In genomic region chr1:86965012-86965826, GRCh38 we compare ENCODE assay signal across 9 cellular contexts. TPM values are rescaled to one million over a fixed set of nuclear protein-coding genes. Genes with fewer than 3 reads are reported as not detected.
DNase-seq lines count a peak whose midpoint lies in the region; ATAC-seq, FAIRE-seq and TF ChIP-seq lines count a peak whose summit lies in the region.
"Had no signal": no experiment of that assay in that cellular context is flagged by ENCODE, and none has a peak within 500 bp of the region (broad histone marks: within the 10 kb centered on the region; RNA-seq: fewer than 3 reads in every experiment).

No MANE protein-coding gene starts in this region.

- no peak overlapping the region for H3K14ac ChIP-seq in H1 (ENCODE audit: insufficient read length)

- no peaks in the 10 kb centered on the region for H3K79me1 ChIP-seq in H1 (ENCODE audit: low read depth, low read length)

- H2AFZ ChIP-seq in OCI-LY1 (ENCODE audit: low read length) (no peak overlapping the region), H1 (ENCODE audit: low read length) (no peak overlapping the region)

- intact Hi-C loops in naive thymus-derived CD4-positive, alpha-beta T cell (cut with micrococcal nuclease), result loop anchor here (1.0 to 10.0 kb wide), 7 partner anchors 50 to 584 kb away; partner anchors contain the start of genes HS2ST1 (in 1 of the 2) and SELENOF (in 1 of the 2)

- H3K9me3 ChIP-seq in OCI-LY1 (ENCODE audit: low read length), result 0 out of 2 replicates have a peak, but pooled peaks cover 3% of the 10 kb centered on the region
- H3K9me3 ChIP-seq in H1 (ENCODE audit: insufficient read depth in 2 of 2, low read depth in 1 of 2, low read length in 1 of 2), result peaks cover 0 to 12% of the 10 kb centered on the region in 2 experiments; a peak in 2 of 4 replicates
- no peaks in the 10 kb centered on the region for H3K9me3 ChIP-seq in naive thymus-derived CD4-positive, alpha-beta T cell (ENCODE audit: control insufficient read depth in 2 of 3, low read length in 3 of 3)

- H3K27me3 Mint-ChIP-seq in naive thymus-derived CD4-positive, alpha-beta T cell, result no peaks in the 10 kb centered on the region

- H3K4me2 ChIP-seq in OCI-LY1 (ENCODE audit: low read length) (no peak overlapping the region), H1 (ENCODE audit: insufficient read depth in 1 of 2, low read depth in 2 of 2, low read length in 2 of 2) (no peak overlapping the region)

- TF ChIP-seq RAD21 in H1 (IDR thresholded peaks at IDR 0.05 in 1 of 2, conservative IDR thresholded peaks at IDR 0.05 in 1 of 2; ENCODE audit: low read depth in 2 of 2, low read length in 2 of 2), result peak; percentile 85 to 89

- H4K20me1 ChIP-seq in OCI-LY1 (ENCODE audit: insufficient read depth, low read length) (no peaks in the 10 kb centered on the region), H1 (replicated peaks in 1 of 2; ENCODE audit: control insufficient read depth in 1 of 2, insufficient read depth in 2 of 2, low read length in 2 of 2) (peaks cover 0 to 3% of the 10 kb centered on the region in 2 experiments)

- CTCF ChIA-PET in H1 (lab: Charles Lee; ENCODE audit: partially characterized antibody), result interaction anchor here (0.7 to 3.2 kb wide), 34 partner anchors 9 to 394 kb away, joined by 3 to 17 read pairs (median 4); partner anchors contain the start of genes HS2ST1 and SELENOF
- CTCF ChIA-PET in naive thymus-derived CD4-positive, alpha-beta T cell (lab: Charles Lee), result interaction anchor here (0.7 to 1.2 kb wide), 3 partner anchors 51 to 132 kb away, joined by 3 to 6 read pairs (median 3); partner anchors contain the start of genes HS2ST1 and SELENOF

- peaks cover 0 to 5% (median 0%) of the 10 kb centered on the region in 7 donors for H3K4me1 Mint-ChIP-seq in naive thymus-derived CD4-positive, alpha-beta T cell

- peak; percentile 48 for ATAC-seq in naive thymus-derived CD4-positive, alpha-beta T cell
- no peak for ATAC-seq in GM18858 (IDR thresholded peaks at IDR 0.05; ENCODE audit: unreplicated experiment)

- no peak overlapping the region for H4K8ac ChIP-seq in H1 (ENCODE audit: extremely low read depth, insufficient read depth, low read length)

- peaks cover 0 to 3% (median 0%) of the 10 kb centered on the region in 5 donors for H3K36me3 Mint-ChIP-seq in naive thymus-derived CD4-positive, alpha-beta T cell

- no peaks in the 10 kb centered on the region for H3F3A ChIP-seq in OCI-LY1 (ENCODE audit: insufficient read depth, low read length)

- H3K4me3 ChIP-seq in OCI-LY1 (ENCODE audit: low read depth, low read length, poor library complexity, severe bottlenecking) (no peak overlapping the region), H1 (ENCODE audit: extremely low read depth in 1 of 4, insufficient read depth in 2 of 4, low read depth in 3 of 4, low read length in 4 of 4) (no peak overlapping the region)
- no peak overlapping the region for H3K4me3 ChIP-seq in naive thymus-derived CD4-positive, alpha-beta T cell (ENCODE audit: low read length)

- no peak for TF ChIP-seq POLR2A in H54 (IDR thresholded peaks at IDR 0.05; ENCODE audit: low read depth, low read length)
- TF ChIP-seq POLR2A in H1 (IDR thresholded peaks at IDR 0.05; ENCODE audit: control extremely low read depth in 1 of 2, low read depth in 2 of 2, low read length in 2 of 2), result no peak

- H3K36me3 ChIP-seq in OCI-LY1 (ENCODE audit: insufficient read depth, low read length), result no peaks in the 10 kb centered on the region
- H3K36me3 ChIP-seq in H1 (ENCODE audit: control insufficient read depth in 2 of 4, insufficient read depth in 4 of 4, low read length in 3 of 4), result no peaks in the 10 kb centered on the region; a peak in 1 of 8 replicates
- H3K36me3 ChIP-seq in naive thymus-derived CD4-positive, alpha-beta T cell (ENCODE audit: control insufficient read depth in 2 of 3, insufficient read depth in 3 of 3, low read length in 3 of 3), result no peaks in the 10 kb centered on the region

- 67% methylated on average over 2 of the region's 2 CpGs; no CpG with 5 or more reads in 1 of the 2 experiments for WGBS in H1 (ENCODE audit: extremely low coverage in 1 of 2, insufficient coverage in 1 of 2, insufficient read length in 1 of 2, insufficient replicate concordance in 2 of 2, low coverage in 1 of 2, low lambda C conversion rate in 2 of 2, missing lambda C conversion rate in 1 of 2), 2 experiments

- H2BK120ac ChIP-seq in H1 (replicated peaks; ENCODE audit: low read depth, low read length), result no peak overlapping the region

- no peak overlapping the region for H2BK5ac ChIP-seq in H1 (ENCODE audit: low read depth, low read length)

- H3K27ac ChIP-seq in OCI-LY1 (ENCODE audit: low read depth, low read length, poor library complexity, severe bottlenecking) (no peak overlapping the region), H1 (ENCODE audit: low read depth, low read length) (no peak overlapping the region)
- no peak overlapping the region for H3K27ac ChIP-seq in naive thymus-derived CD4-positive, alpha-beta T cell (ENCODE audit: low read depth, low read length)

- DNase-seq in DMS 273 (lab: John Stamatoyannopoulos, UW; ENCODE audit: unreplicated experiment), result peak; percentile 49
- DNase-seq in DMS 273 treated with DMSO at 0.1 percent for 48 hours (lab: John Stamatoyannopoulos, UW), result no peak
- DNase-seq in H54 (ENCODE audit: insufficient read length, low spot score), result no peak
- DNase-seq in H1 (ENCODE audit: low read depth in 1 of 2, low spot score in 2 of 2), result no peak
- DNase-seq in naive thymus-derived CD4-positive, alpha-beta T cell, result peak in 6 of 9 donors; percentile 1 to 31 (median 15)
- DNase-seq in NCI-H2029 treated with DMSO at 0.1 percent for 48 hours (lab: John Stamatoyannopoulos, UW), result no peak

- TF ChIP-seq CTCF in OCI-LY1 (IDR thresholded peaks at IDR 0.05; ENCODE audit: low read length) (peak; percentile 85), H1 (IDR thresholded peaks at IDR 0.05; ENCODE audit: control extremely low read depth in 1 of 3, insufficient read depth in 1 of 3, low read depth in 1 of 3, low read length in 3 of 3) (peak in 2 of 3 experiments; percentile 60 to 68; a peak in 3 of 4 replicates)

- no peak overlapping the region for H4K91ac ChIP-seq in H1 (replicated peaks; ENCODE audit: insufficient read length, low read length)

- H3K27ac Mint-ChIP-seq in naive thymus-derived CD4-positive, alpha-beta T cell, result peak overlapping the region in 3 of 9 donors; percentile 56 to 69 (median 59)

- H3K9ac ChIP-seq in OCI-LY1 (ENCODE audit: low read length), result no peak overlapping the region
- H3K9ac ChIP-seq in H1 (replicated peaks in 1 of 4; ENCODE audit: extremely low read depth in 1 of 4, low read depth in 3 of 4, low read length in 3 of 4), result no peak overlapping the region

- H3K23ac ChIP-seq in H1 (ENCODE audit: insufficient read length), result no peak overlapping the region

- H3K9me2 ChIP-seq in OCI-LY1 (ENCODE audit: low read depth, low read length), result no peaks in the 10 kb centered on the region

- H3K9me3 Mint-ChIP-seq in naive thymus-derived CD4-positive, alpha-beta T cell, result peaks cover 0 to 4% (median 0%) of the 10 kb centered on the region in 11 donors

- H3K18ac ChIP-seq in H1 (ENCODE audit: extremely low read depth, low read length), result no peak overlapping the region

- H4K5ac ChIP-seq in H1 (ENCODE audit: insufficient read length, low read depth, low read length), result no peak overlapping the region

- H3K4ac ChIP-seq in H1 (replicated peaks; ENCODE audit: insufficient read length, low read depth, low read length), result no peak overlapping the region

- no peak overlapping the region for H2BK12ac ChIP-seq in H1 (ENCODE audit: low read depth, low read length)

- no peak overlapping the region for H3K56ac ChIP-seq in H1 (replicated peaks; ENCODE audit: insufficient read length, low read depth, low read length)

- no peak overlapping the region for H2BK15ac ChIP-seq in H1 (ENCODE audit: low read length)

- no peak overlapping the region for H2AK5ac ChIP-seq in H1 (ENCODE audit: low read depth, low read length)

- FAIRE-seq in H54 (lab: Jason Lieb, UNC) (peak; percentile 23), H1 (lab: Jason Lieb, UNC) (peak; percentile 74)
- FAIRE-seq: A204.1 had no signal

- H2BK20ac ChIP-seq in H1 (ENCODE audit: low read length), result no peak overlapping the region

- H3K4me3 Mint-ChIP-seq in naive thymus-derived CD4-positive, alpha-beta T cell, result peak overlapping the region in 1 of 10 donors; percentile 36

- H3K79me2 ChIP-seq in OCI-LY1 (ENCODE audit: insufficient read depth, low read length) (peaks cover 55% of the 10 kb centered on the region), H1 (ENCODE audit: control insufficient read depth in 1 of 2, insufficient read depth in 2 of 2, low read length in 2 of 2) (peaks cover 0 to 57% of the 10 kb centered on the region in 2 experiments; a peak in 2 of 4 replicates)

- H3K4me1 ChIP-seq in OCI-LY1 (ENCODE audit: insufficient read depth, low read length, severe bottlenecking) (no peaks in the 10 kb centered on the region), H1 (replicated peaks in 1 of 4; ENCODE audit: control insufficient read depth in 3 of 4, insufficient read depth in 4 of 4, low read length in 3 of 4) (no peaks in the 10 kb centered on the region)
- no peaks in the 10 kb centered on the region for H3K4me1 ChIP-seq in naive thymus-derived CD4-positive, alpha-beta T cell (ENCODE audit: control insufficient read depth in 2 of 2, insufficient read depth in 2 of 2, low read length in 2 of 2)

- no peaks in the 10 kb centered on the region for H3K23me2 ChIP-seq in H1 (ENCODE audit: low read depth, low read length)

- H3K27me3 ChIP-seq in OCI-LY1 (ENCODE audit: insufficient read depth, low read length), result no peaks in the 10 kb centered on the region
- H3K27me3 ChIP-seq in H1 (replicated peaks in 1 of 4; ENCODE audit: control insufficient read depth in 3 of 4, extremely low read depth in 1 of 4, insufficient read depth in 3 of 4, low read length in 3 of 4), result no peaks in the 10 kb centered on the region
- H3K27me3 ChIP-seq in naive thymus-derived CD4-positive, alpha-beta T cell (ENCODE audit: control insufficient read depth in 2 of 2, insufficient read depth in 2 of 2, low read length in 2 of 2), result no peaks in the 10 kb centered on the region

- no peak for TF ChIP-seq EP300 in H1 (IDR thresholded peaks at IDR 0.05; ENCODE audit: borderline replicate concordance in 1 of 2, low read depth in 2 of 2, low read length in 2 of 2)

- POLR2A ChIA-PET in H1 (lab: Charles Lee; ENCODE audit: partially characterized antibody), result interaction anchor here (0.8 to 1.5 kb wide), 5 partner anchors 10 to 85 kb away, joined by 3 to 4 read pairs (median 3); partner anchors contain the start of genes HS2ST1 and SELENOF
- POLR2A ChIA-PET in naive thymus-derived CD4-positive, alpha-beta T cell (lab: Charles Lee), result no interaction called here

RNA-seq across cellular contexts. Expression of gene HS2ST1, which starts 50.8 kb away (rescaled TPM):
- 24.0 and 28.3 TPM in 2 replicates for total RNA-seq in H1 (2021; fragmentation: NEBNext Ultra II Directional; extraction: Animal tissue kit (Norgen Biotek cat#: 25700))
- polyA plus RNA-seq in H1 (2011; rRNA removed), result 2.9 and 5.2 TPM in 2 replicates
- polyA plus RNA-seq in H1 (2011; cell fraction: cytosol; rRNA removed), result 5.8 TPM
- polyA plus RNA-seq in H1 (2011; cell fraction: nucleus; rRNA removed), result 2.8 TPM
- polyA plus RNA-seq in H1 (2012, experiment 1 of 2), result 6.1 to 16.4 TPM (median 7.5 TPM) in 4 replicates
- 1.3 TPM for polyA plus RNA-seq in H1 (2012, experiment 2 of 2)
- polyA plus RNA-seq in H1 (2013, experiment 1 of 2), result 15.0 TPM
- polyA plus RNA-seq in H1 (2013, experiment 2 of 2), result 16.0 TPM
- 10.1 and 14.6 TPM in 2 replicates for polyA minus RNA-seq in H1 (2011; rRNA and poly(A)+ RNA removed)
- 12.3 TPM for polyA minus RNA-seq in H1 (2011; cell fraction: cytosol; rRNA and poly(A)+ RNA removed)
- 21.4 TPM for polyA minus RNA-seq in H1 (2011; cell fraction: nucleus; rRNA and poly(A)+ RNA removed)
- 10 to 100 TPM; 10.1 to 18.3 (median 14.1) TPM for total RNA-seq in naive thymus-derived CD4-positive, alpha-beta T cell
- polyA plus RNA-seq in naive thymus-derived CD4-positive, alpha-beta T cell, result 10 to 100 TPM in 1 of 2 donors, 1 to 10 TPM in 1; 7.1 to 10.1 TPM

RNA-seq across cellular contexts. Expression of gene SELENOF, which starts 51.3 kb away (rescaled TPM):
- total RNA-seq in H1 (2021; fragmentation: NEBNext Ultra II Directional; extraction: Animal tissue kit (Norgen Biotek cat#: 25700)), result 151 and 163 TPM in 2 replicates
- 39.7 and 70.7 TPM in 2 replicates for polyA plus RNA-seq in H1 (2011; rRNA removed)
- 94.3 TPM for polyA plus RNA-seq in H1 (2011; cell fraction: cytosol; rRNA removed)
- 17.8 TPM for polyA plus RNA-seq in H1 (2011; cell fraction: nucleus; rRNA removed)
- 83.5 to 132 TPM (median 96.7 TPM) in 4 replicates for polyA plus RNA-seq in H1 (2012, experiment 1 of 2)
- polyA plus RNA-seq in H1 (2012, experiment 2 of 2), result 22.9 TPM
- polyA plus RNA-seq in H1 (2013, experiment 1 of 2), result 131 TPM
- polyA plus RNA-seq in H1 (2013, experiment 2 of 2), result 164 TPM
- polyA minus RNA-seq in H1 (2011; rRNA and poly(A)+ RNA removed), result 52.4 and 54.0 TPM in 2 replicates
- polyA minus RNA-seq in H1 (2011; cell fraction: cytosol; rRNA and poly(A)+ RNA removed), result 34.4 TPM
- polyA minus RNA-seq in H1 (2011; cell fraction: nucleus; rRNA and poly(A)+ RNA removed), result 44.1 TPM
- 100 to 1,000 TPM; 109 to 196 (median 133) TPM for total RNA-seq in naive thymus-derived CD4-positive, alpha-beta T cell
- polyA plus RNA-seq in naive thymus-derived CD4-positive, alpha-beta T cell, result 100 to 1,000 TPM; 233 to 361 TPM

Comparison
In these comparisons a context has a peak if more than half of its experiments do, and no peak if none do; other contexts are left out.
1. DNase-seq: peak in DMS 273 (single experiment) and naive thymus-derived CD4-positive, alpha-beta T cell (6 of 9); none in DMS 273 treated with DMSO at 0.1 percent for 48 hours (single experiment), H54 (single experiment), H1 (0 of 2) and NCI-H2029 treated with DMSO at 0.1 percent for 48 hours (single experiment).